ENCODE assay signal across 1 cellular context in genomic region chr10:68600041-68600778, GRCh38.
TF ChIP-seq lines count a peak whose summit lies in the region.

No MANE protein-coding gene starts in this region.

TF ChIP-seq in HepG2, 621 proteins besides CTCF, POLR2A, EP300 and RAD21 (continued from another document and continues in another):
- no peak for TF ChIP-seq GRHL1 (CRISPR knock-in tag; conservative IDR thresholded peaks at IDR 0.05)
- no peak for TF ChIP-seq PLSCR1 (CRISPR knock-in tag; IDR thresholded peaks at IDR 0.05; ENCODE audit: borderline replicate concordance)
- no peak for TF ChIP-seq CREBL2 (CRISPR knock-in tag; IDR thresholded peaks at IDR 0.05; ENCODE audit: borderline replicate concordance)
- no peak for TF ChIP-seq SNAI1 (CRISPR knock-in tag; IDR thresholded peaks at IDR 0.05; ENCODE audit: borderline replicate concordance)
- TF ChIP-seq ZNF30 (CRISPR knock-in tag; IDR thresholded peaks at IDR 0.05): no peak
- TF ChIP-seq ZNF605 (CRISPR knock-in tag; IDR thresholded peaks at IDR 0.05): peak; percentile 52; the same call in 1 of the 2 replicates
- 0 out of 2 replicates have a peak, but pooled peaks have one; percentile 64 for TF ChIP-seq ZNF276 (CRISPR knock-in tag; IDR thresholded peaks at IDR 0.05; ENCODE audit: low read depth)
- TF ChIP-seq KDM4B (CRISPR knock-in tag; IDR thresholded peaks at IDR 0.05): peak; percentile 79; the same call in 1 of the 2 replicates
- no peak; the same call in none of the 2 replicates for TF ChIP-seq ZNF792 (CRISPR knock-in tag; IDR thresholded peaks at IDR 0.05)
- TF ChIP-seq ZNF564 (CRISPR knock-in tag; IDR thresholded peaks at IDR 0.05): peak; percentile 46; the same call in 1 of the 2 replicates
- TF ChIP-seq GPBP1L1 (CRISPR knock-in tag; IDR thresholded peaks at IDR 0.05): no peak
- TF ChIP-seq YEATS2 (CRISPR knock-in tag; IDR thresholded peaks at IDR 0.05; ENCODE audit: borderline replicate concordance): peak; percentile 20; the same call in 1 of the 2 replicates
- no peak for TF ChIP-seq ZNF3 (CRISPR knock-in tag; IDR thresholded peaks at IDR 0.05)
- no peak for TF ChIP-seq ZNF703 (CRISPR knock-in tag; IDR thresholded peaks at IDR 0.05; ENCODE audit: borderline replicate concordance)
- no peak for TF ChIP-seq ZZZ3 (CRISPR knock-in tag; IDR thresholded peaks at IDR 0.05; ENCODE audit: borderline replicate concordance)
- no peak for TF ChIP-seq ZNF891 (CRISPR knock-in tag; IDR thresholded peaks at IDR 0.05)
- no peak for TF ChIP-seq ZBTB8A (CRISPR knock-in tag; IDR thresholded peaks at IDR 0.05; ENCODE audit: borderline replicate concordance, low read depth)
- no peak for TF ChIP-seq ZBTB10 (CRISPR knock-in tag; IDR thresholded peaks at IDR 0.05; ENCODE audit: borderline replicate concordance)
- no peak for TF ChIP-seq AFF4 (CRISPR knock-in tag; IDR thresholded peaks at IDR 0.05)
- TF ChIP-seq PAXIP1 (CRISPR knock-in tag; conservative IDR thresholded peaks at IDR 0.05): peak; percentile 81
- TF ChIP-seq PHF21A (CRISPR knock-in tag; IDR thresholded peaks at IDR 0.05): peak; percentile 64; the same call in 1 of the 2 replicates
- no peak for TF ChIP-seq SETDB1 (CRISPR knock-in tag; IDR thresholded peaks at IDR 0.05; ENCODE audit: borderline replicate concordance)
- peak; percentile 61 for TF ChIP-seq ZGPAT (CRISPR knock-in tag; IDR thresholded peaks at IDR 0.05)
- TF ChIP-seq CBX1 (IDR thresholded peaks at IDR 0.05; ENCODE audit: low read depth): no peak
- no peak for TF ChIP-seq RFX3 (CRISPR knock-in tag; IDR thresholded peaks at IDR 0.05)
- TF ChIP-seq SIX4 (CRISPR knock-in tag; IDR thresholded peaks at IDR 0.05): no peak
- TF ChIP-seq TGIF2 (CRISPR knock-in tag; IDR thresholded peaks at IDR 0.05): no peak
- TF ChIP-seq MIER3 (CRISPR knock-in tag; IDR thresholded peaks at IDR 0.05; ENCODE audit: borderline replicate concordance): peak; percentile 39; the same call in 1 of the 2 replicates
- TF ChIP-seq JARID2 (CRISPR knock-in tag; IDR thresholded peaks at IDR 0.05; ENCODE audit: insufficient replicate concordance): no peak
- peak; percentile 53; the same call in 1 of the 2 replicates for TF ChIP-seq ZFY (CRISPR knock-in tag; IDR thresholded peaks at IDR 0.05)
- no peak for TF ChIP-seq ZNF33A (CRISPR knock-in tag; IDR thresholded peaks at IDR 0.05; ENCODE audit: borderline replicate concordance)
- TF ChIP-seq ZSCAN25 (CRISPR knock-in tag; IDR thresholded peaks at IDR 0.05): peak; percentile 81
- no peak for TF ChIP-seq ZNF546 (CRISPR knock-in tag; conservative IDR thresholded peaks at IDR 0.05)
- TF ChIP-seq IRF2 (CRISPR knock-in tag; IDR thresholded peaks at IDR 0.05): peak; percentile 70
- no peak for TF ChIP-seq ZNF816 (CRISPR knock-in tag; IDR thresholded peaks at IDR 0.05; ENCODE audit: borderline replicate concordance)
- TF ChIP-seq ZSCAN12 (CRISPR knock-in tag; IDR thresholded peaks at IDR 0.05): no peak
- TF ChIP-seq EEA1 (CRISPR knock-in tag; IDR thresholded peaks at IDR 0.05; ENCODE audit: borderline replicate concordance): no peak
- peak; percentile 56; the same call in 1 of the 2 replicates for TF ChIP-seq ZSCAN22 (CRISPR knock-in tag; IDR thresholded peaks at IDR 0.05)
- no peak for TF ChIP-seq CHD4 (IDR thresholded peaks at IDR 0.05; ENCODE audit: borderline replicate concordance, low read length)
- peak; percentile 62 to 83; a peak in 3 of 4 replicates for TF ChIP-seq HMGXB4 (CRISPR knock-in tag; IDR thresholded peaks at IDR 0.05; ENCODE audit: borderline replicate concordance in 1 of 2, low read depth in 1 of 2)
- no peak for TF ChIP-seq ZNF501 (CRISPR knock-in tag; IDR thresholded peaks at IDR 0.05)
- no peak for TF ChIP-seq ZNF326 (CRISPR knock-in tag; IDR thresholded peaks at IDR 0.05; ENCODE audit: borderline replicate concordance)
- no peak for TF ChIP-seq ZNF780A (CRISPR knock-in tag; IDR thresholded peaks at IDR 0.05)
- TF ChIP-seq POLR2AphosphoS2 (IDR thresholded peaks at IDR 0.05; ENCODE audit: low read depth, low read length): no peak
- TF ChIP-seq NFKB2 (CRISPR knock-in tag; IDR thresholded peaks at IDR 0.05; ENCODE audit: borderline replicate concordance): peak; percentile 59; the same call in 1 of the 2 replicates
